1 cellular context compared by ENCODE assay signal in genomic region chr20:45925821-45926506, GRCh38.
TF ChIP-seq lines count a peak whose summit lies in the region.

No MANE protein-coding gene starts in this region.

TF ChIP-seq in HepG2, 621 proteins besides CTCF, POLR2A, EP300 and RAD21 (continued from another document and continues in another):
- TF ChIP-seq SAP130 (CRISPR knock-in tag; IDR thresholded peaks at IDR 0.05; ENCODE audit: low read depth), result no peak; the same call in 1 of the 2 replicates
- TF ChIP-seq KMT2B (CRISPR knock-in tag; IDR thresholded peaks at IDR 0.05), result no peak
- no peak for TF ChIP-seq ZNF580 (CRISPR knock-in tag; IDR thresholded peaks at IDR 0.05; ENCODE audit: borderline replicate concordance, low read depth)
- TF ChIP-seq ZXDC (CRISPR knock-in tag; IDR thresholded peaks at IDR 0.05), result no peak
- no peak for TF ChIP-seq ZNF776 (CRISPR knock-in tag; IDR thresholded peaks at IDR 0.05)
- TF ChIP-seq GLI4 (CRISPR knock-in tag; IDR thresholded peaks at IDR 0.05; ENCODE audit: borderline replicate concordance), result no peak
- no peak for TF ChIP-seq KDM3A (CRISPR knock-in tag; IDR thresholded peaks at IDR 0.05; ENCODE audit: low read depth)
- TF ChIP-seq PAXIP1 (CRISPR knock-in tag; conservative IDR thresholded peaks at IDR 0.05), result peak; percentile 30; the same call in 1 of the 2 replicates
- no peak for TF ChIP-seq ZBED4 (CRISPR knock-in tag; IDR thresholded peaks at IDR 0.05; ENCODE audit: borderline replicate concordance)
- no peak for TF ChIP-seq CENPT (CRISPR knock-in tag; IDR thresholded peaks at IDR 0.05; ENCODE audit: low read depth)
- TF ChIP-seq MYPOP (CRISPR knock-in tag; IDR thresholded peaks at IDR 0.05), result 0 out of 2 replicates have a peak, but pooled peaks have one; percentile 35
- TF ChIP-seq ZBTB4 (CRISPR knock-in tag; IDR thresholded peaks at IDR 0.05; ENCODE audit: borderline replicate concordance), result 0 out of 2 replicates have a peak, but pooled peaks have one; percentile 34
- TF ChIP-seq JDP2 (CRISPR knock-in tag; IDR thresholded peaks at IDR 0.05; ENCODE audit: borderline replicate concordance), result no peak
- no peak for TF ChIP-seq SIN3B (IDR thresholded peaks at IDR 0.05; ENCODE audit: low read length)
- TF ChIP-seq CHD4 (IDR thresholded peaks at IDR 0.05; ENCODE audit: borderline replicate concordance, low read length), result no peak
- no peak for TF ChIP-seq EZH2 (conservative IDR thresholded peaks at IDR 0.05; ENCODE audit: low read depth, low read length)
- TF ChIP-seq ZNF235 (CRISPR knock-in tag; IDR thresholded peaks at IDR 0.05; ENCODE audit: borderline replicate concordance), result no peak
- no peak for TF ChIP-seq HNRNPK (IDR thresholded peaks at IDR 0.05; ENCODE audit: low read depth, low read length, poor library complexity, severe bottlenecking)
- TF ChIP-seq SNAPC2 (CRISPR knock-in tag; IDR thresholded peaks at IDR 0.05), result no peak
- no peak for TF ChIP-seq PAWR (CRISPR knock-in tag; IDR thresholded peaks at IDR 0.05; ENCODE audit: borderline replicate concordance)
- TF ChIP-seq SMAD1 (CRISPR knock-in tag; IDR thresholded peaks at IDR 0.05; ENCODE audit: borderline replicate concordance, low read depth), result no peak
- TF ChIP-seq HNRNPH1 (optimal IDR thresholded peaks at IDR 0.05; ENCODE audit: low read depth, low read length), result no peak
- no peak for TF ChIP-seq ZNF124 (CRISPR knock-in tag; IDR thresholded peaks at IDR 0.05)
- no peak for TF ChIP-seq ZNF713 (CRISPR knock-in tag; IDR thresholded peaks at IDR 0.05)
- no peak for TF ChIP-seq ATAD3A (CRISPR knock-in tag; IDR thresholded peaks at IDR 0.05)
- no peak for TF ChIP-seq ZBTB40 (IDR thresholded peaks at IDR 0.05)
- no peak for TF ChIP-seq ZBTB40 (CRISPR knock-in tag; IDR thresholded peaks at IDR 0.05)
- peak; percentile 82; the same call in 1 of the 2 replicates for TF ChIP-seq MTA1 (CRISPR knock-in tag; IDR thresholded peaks at IDR 0.05; ENCODE audit: borderline replicate concordance)
